8 cellular contexts compared by ENCODE assay signal in the genomic region with DNA sequence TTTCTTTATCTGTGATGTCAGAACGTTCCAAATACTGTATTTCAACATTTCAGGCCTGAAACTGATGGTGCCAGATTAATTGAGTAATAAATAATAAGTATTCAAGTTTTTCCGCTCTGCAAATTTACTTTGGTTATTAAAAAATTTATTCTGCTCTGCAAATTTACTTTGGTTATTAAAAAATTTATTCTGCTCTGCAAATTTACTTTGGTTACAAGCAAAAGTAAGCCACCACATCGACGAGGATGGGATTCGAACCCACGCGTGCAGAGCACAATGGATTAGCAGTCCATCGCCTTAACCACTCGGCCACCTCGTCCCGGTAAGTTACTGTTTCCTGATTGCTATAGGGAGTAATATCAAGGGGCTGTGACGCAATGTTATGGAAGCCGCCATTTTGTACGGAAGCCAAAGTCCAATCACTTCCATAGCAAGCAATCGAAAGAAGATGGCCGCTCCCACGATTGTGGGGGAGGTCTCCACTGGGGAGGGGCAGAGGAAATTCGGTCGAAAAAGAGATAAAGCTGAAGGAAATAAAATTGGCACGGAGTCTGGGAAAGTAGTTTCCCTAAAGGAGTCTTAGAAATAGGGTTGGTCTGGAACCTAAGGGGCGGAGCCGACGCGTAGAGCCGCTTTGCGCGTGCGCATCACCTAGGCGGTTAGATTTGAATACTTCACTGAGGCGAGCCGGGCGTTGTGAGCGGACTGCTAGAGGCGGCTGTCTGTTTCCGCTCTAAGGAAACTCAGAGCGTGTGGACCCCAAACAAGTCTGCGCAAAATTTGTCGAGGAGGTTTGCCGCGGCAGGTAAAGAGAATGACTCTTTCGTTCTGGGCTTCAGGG. TPM values are rescaled to one million over a fixed set of nuclear protein-coding genes. Genes with fewer than 3 reads are reported as not detected.
DNase-seq lines count a peak whose midpoint lies in the region; ATAC-seq and TF ChIP-seq lines count a peak whose summit lies in the region.

A gene with protein sequence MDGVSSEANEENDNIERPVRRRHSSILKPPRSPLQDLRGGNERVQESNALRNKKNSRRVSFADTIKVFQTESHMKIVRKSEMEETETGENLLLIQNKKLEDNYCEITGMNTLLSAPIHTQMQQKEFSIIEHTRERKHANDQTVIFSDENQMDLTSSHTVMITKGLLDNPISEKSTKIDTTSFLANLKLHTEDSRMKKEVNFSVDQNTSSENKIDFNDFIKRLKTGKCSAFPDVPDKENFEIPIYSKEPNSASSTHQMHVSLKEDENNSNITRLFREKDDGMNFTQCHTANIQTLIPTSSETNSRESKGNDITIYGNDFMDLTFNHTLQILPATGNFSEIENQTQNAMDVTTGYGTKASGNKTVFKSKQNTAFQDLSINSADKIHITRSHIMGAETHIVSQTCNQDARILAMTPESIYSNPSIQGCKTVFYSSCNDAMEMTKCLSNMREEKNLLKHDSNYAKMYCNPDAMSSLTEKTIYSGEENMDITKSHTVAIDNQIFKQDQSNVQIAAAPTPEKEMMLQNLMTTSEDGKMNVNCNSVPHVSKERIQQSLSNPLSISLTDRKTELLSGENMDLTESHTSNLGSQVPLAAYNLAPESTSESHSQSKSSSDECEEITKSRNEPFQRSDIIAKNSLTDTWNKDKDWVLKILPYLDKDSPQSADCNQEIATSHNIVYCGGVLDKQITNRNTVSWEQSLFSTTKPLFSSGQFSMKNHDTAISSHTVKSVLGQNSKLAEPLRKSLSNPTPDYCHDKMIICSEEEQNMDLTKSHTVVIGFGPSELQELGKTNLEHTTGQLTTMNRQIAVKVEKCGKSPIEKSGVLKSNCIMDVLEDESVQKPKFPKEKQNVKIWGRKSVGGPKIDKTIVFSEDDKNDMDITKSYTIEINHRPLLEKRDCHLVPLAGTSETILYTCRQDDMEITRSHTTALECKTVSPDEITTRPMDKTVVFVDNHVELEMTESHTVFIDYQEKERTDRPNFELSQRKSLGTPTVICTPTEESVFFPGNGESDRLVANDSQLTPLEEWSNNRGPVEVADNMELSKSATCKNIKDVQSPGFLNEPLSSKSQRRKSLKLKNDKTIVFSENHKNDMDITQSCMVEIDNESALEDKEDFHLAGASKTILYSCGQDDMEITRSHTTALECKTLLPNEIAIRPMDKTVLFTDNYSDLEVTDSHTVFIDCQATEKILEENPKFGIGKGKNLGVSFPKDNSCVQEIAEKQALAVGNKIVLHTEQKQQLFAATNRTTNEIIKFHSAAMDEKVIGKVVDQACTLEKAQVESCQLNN (N-terminal part only) (plus strand): TSS at position 662 of the 841 bp plus-strand sequence. CDS start 8,683 bp downstream, outside the sequence.

- peak; percentile 88 for DNase-seq in D341Med (ENCODE audit: low spot score)
- DNase-seq in HuH-7.5 (ENCODE audit: low spot score): peak; percentile 43
- DNase-seq in activated CD8-positive, alpha-beta memory T cell treated with anti-CD3 and anti-CD28 coated beads, Interleukin-2, amount 50 U/mL, for 4 hours: peak; percentile 80
- DNase-seq in endothelial cell (ENCODE audit: low spot score): peak; percentile 90
- DNase-seq in stimulated activated CD8-positive, alpha-beta memory T cell treated with anti-CD3 and anti-CD28 coated beads, Interleukin-15, amount 100 ng/mL, for 24 hours (ENCODE audit: low read depth): peak; percentile 81

- peak within 1 kb of the TSS; percentile 99 for H3K27ac Mint-ChIP-seq in endothelial cell (ENCODE audit: unreplicated experiment)

- no peak for TF ChIP-seq CTCF in OCI-LY3 (IDR thresholded peaks at IDR 0.05; ENCODE audit: low read depth, low read length)
- TF ChIP-seq CTCF in endothelial cell (IDR thresholded peaks at IDR 0.05; ENCODE audit: unreplicated experiment): no peak

- peaks cover 4% of the 10 kb centered on the region for H3K36me3 Mint-ChIP-seq in endothelial cell (ENCODE audit: low read depth, unreplicated experiment)

- peak within 1 kb of the TSS; percentile 85 for H3K4me2 ChIP-seq in OCI-LY3 (ENCODE audit: low read length)

- H2AFZ ChIP-seq in OCI-LY3 (ENCODE audit: low read depth, low read length): peak within 1 kb of the TSS; percentile 82

- 0% methylated on average over 28 to 34 of the region's 41 CpGs for WGBS in mesodermal cell (ENCODE audit: insufficient coverage in 2 of 2), 2 experiments

- H3K4me1 ChIP-seq in OCI-LY3 (ENCODE audit: low read length): peaks cover 24% of the 10 kb centered on the region
- peaks cover 5% of the 10 kb centered on the region for H3K4me1 ChIP-seq in mesodermal cell (ENCODE audit: control insufficient read depth, insufficient read depth, low read length, poor library complexity, severe bottlenecking)

- peak within 1 kb of the TSS; percentile 92 for H3K4me3 ChIP-seq in OCI-LY3 (ENCODE audit: low read length)
- peak within 1 kb of the TSS; percentile 81 for H3K4me3 ChIP-seq in mesodermal cell (ENCODE audit: extremely low read depth, insufficient read depth, low read length, poor library complexity, severe bottlenecking)

- no peaks in the 10 kb centered on the region for H3K36me3 ChIP-seq in OCI-LY3 (replicated peaks; ENCODE audit: low read depth, low read length)
- peaks cover 3% of the 10 kb centered on the region for H3K36me3 ChIP-seq in mesodermal cell (ENCODE audit: control insufficient read depth, insufficient read depth, low read length)

- peak within 1 kb of the TSS; percentile 77 for H3K9ac ChIP-seq in OCI-LY3 (ENCODE audit: low read length)

- H3K27me3 ChIP-seq in OCI-LY3 (ENCODE audit: low read depth, low read length): 0 out of 2 replicates have a peak, but pooled peaks cover 3% of the 10 kb centered on the region

- no peaks in the 10 kb centered on the region for H3K9me3 ChIP-seq in OCI-LY3 (ENCODE audit: insufficient read depth, low read length)
- no peaks in the 10 kb centered on the region for H3K9me3 ChIP-seq in mesodermal cell (ENCODE audit: control insufficient read depth, low read length)

- H3K27me3 Mint-ChIP-seq in endothelial cell (ENCODE audit: unreplicated experiment): peaks cover 19% of the 10 kb centered on the region

- H3K4me1 Mint-ChIP-seq in endothelial cell (ENCODE audit: unreplicated experiment): peaks cover 25% of the 10 kb centered on the region

- H4K20me1 ChIP-seq in OCI-LY3 (ENCODE audit: insufficient read depth, low read length): no peaks in the 10 kb centered on the region

- H3K79me2 ChIP-seq in OCI-LY3 (ENCODE audit: low read length): peaks cover 42% of the 10 kb centered on the region

- no peaks in the 10 kb centered on the region for H3K9me3 Mint-ChIP-seq in endothelial cell (ENCODE audit: unreplicated experiment)

- H3K27ac ChIP-seq in OCI-LY3 (ENCODE audit: low read length): peak within 1 kb of the TSS; percentile 75
- H3K27ac ChIP-seq in mesodermal cell (ENCODE audit: low read depth, low read length, severe bottlenecking): peak within 1 kb of the TSS; percentile 98

- peak within 1 kb of the TSS; percentile 97 for H3K4me3 Mint-ChIP-seq in endothelial cell (ENCODE audit: unreplicated experiment)

- peak; percentile 59 for ATAC-seq in GM21526 (IDR thresholded peaks at IDR 0.05; ENCODE audit: low FRiP score, unreplicated experiment)

RNA-seq across cellular contexts. Expression of the gene that starts here (rescaled TPM):
- 9.5 TPM for total RNA-seq in endothelial cell (ENCODE audit: unreplicated experiment)
- polyA plus RNA-seq in mesodermal cell (2013, experiment 1 of 2): 22.6 TPM
- polyA plus RNA-seq in mesodermal cell (2013, experiment 2 of 2): 31.4 TPM

Comparison
In these comparisons a context has a peak if more than half of its experiments do, and no peak if none do; other contexts are left out.
1. Peak in every context shown above with its lines: DNase-seq, ATAC-seq, H3K4me3 ChIP-seq and H3K27ac ChIP-seq.